In the genomic region with DNA sequence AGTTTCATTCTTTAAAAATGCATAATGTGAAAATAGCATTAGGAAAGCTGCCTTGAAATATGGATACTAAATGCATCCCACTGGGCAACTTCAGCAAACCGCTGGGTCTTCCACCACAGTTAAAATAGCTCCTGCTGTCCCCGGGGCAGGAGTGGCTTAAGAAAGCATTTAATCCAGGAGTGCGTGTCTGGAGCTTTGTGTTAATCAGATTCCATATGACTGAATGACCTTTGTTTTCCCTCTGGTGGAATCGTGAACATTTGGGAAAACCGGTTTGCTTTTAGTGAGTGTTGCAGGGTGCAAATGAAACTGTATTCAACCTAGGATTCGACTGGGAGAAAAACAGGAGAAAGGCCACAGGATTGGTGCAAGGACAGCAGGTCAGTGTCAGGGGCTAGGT, we compare ENCODE assay signal across 2 cellular contexts.
TF ChIP-seq lines count a peak whose summit lies in the region.

No MANE protein-coding gene starts in this region.

TF ChIP-seq in HEK293T, 16 proteins besides CTCF, POLR2A, EP300 and RAD21:
- no peak for TF ChIP-seq NFRKB (IDR thresholded peaks at IDR 0.05)
- TF ChIP-seq BHLHE40 (IDR thresholded peaks at IDR 0.05; ENCODE audit: borderline replicate concordance), result no peak
- no peak for TF ChIP-seq HDGF (IDR thresholded peaks at IDR 0.05; ENCODE audit: borderline replicate concordance)
- TF ChIP-seq SUZ12 (IDR thresholded peaks at IDR 0.05), result no peak
- no peak for TF ChIP-seq ZNF384 (IDR thresholded peaks at IDR 0.05)
- TF ChIP-seq FOXK2 (IDR thresholded peaks at IDR 0.05), result no peak
- TF ChIP-seq FOXM1 (IDR thresholded peaks at IDR 0.05; ENCODE audit: borderline replicate concordance), result no peak
- TF ChIP-seq ELF4 (IDR thresholded peaks at IDR 0.05), result no peak
- TF ChIP-seq, protein P1, sequence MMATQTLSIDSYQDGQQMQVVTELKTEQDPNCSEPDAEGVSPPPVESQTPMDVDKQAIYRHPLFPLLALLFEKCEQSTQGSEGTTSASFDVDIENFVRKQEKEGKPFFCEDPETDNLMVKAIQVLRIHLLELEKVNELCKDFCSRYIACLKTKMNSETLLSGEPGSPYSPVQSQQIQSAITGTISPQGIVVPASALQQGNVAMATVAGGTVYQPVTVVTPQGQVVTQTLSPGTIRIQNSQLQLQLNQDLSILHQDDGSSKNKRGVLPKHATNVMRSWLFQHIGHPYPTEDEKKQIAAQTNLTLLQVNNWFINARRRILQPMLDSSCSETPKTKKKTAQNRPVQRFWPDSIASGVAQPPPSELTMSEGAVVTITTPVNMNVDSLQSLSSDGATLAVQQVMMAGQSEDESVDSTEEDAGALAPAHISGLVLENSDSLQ (IDR thresholded peaks at IDR 0.05), result no peak
- TF ChIP-seq TARDBP (IDR thresholded peaks at IDR 0.05), result no peak
- TF ChIP-seq SP1 (IDR thresholded peaks at IDR 0.05), result no peak
- no peak for TF ChIP-seq CTBP1 (IDR thresholded peaks at IDR 0.05; ENCODE audit: borderline replicate concordance)
- TF ChIP-seq L3MBTL2 (conservative IDR thresholded peaks at IDR 0.05), result no peak
- no peak for TF ChIP-seq LEF1 (IDR thresholded peaks at IDR 0.05; ENCODE audit: borderline replicate concordance)

TF ChIP-seq in HepG2, 621 proteins besides CTCF, POLR2A, EP300 and RAD21:
- no peak for TF ChIP-seq ZNF510 (CRISPR knock-in tag; IDR thresholded peaks at IDR 0.05; ENCODE audit: low read depth)
- no peak for TF ChIP-seq ZIK1 (CRISPR knock-in tag; IDR thresholded peaks at IDR 0.05; ENCODE audit: borderline replicate concordance, low read depth)
- no peak for TF ChIP-seq ZNF883 (CRISPR knock-in tag; IDR thresholded peaks at IDR 0.05; ENCODE audit: not compliant biosample characterization)
- TF ChIP-seq, protein P2, sequence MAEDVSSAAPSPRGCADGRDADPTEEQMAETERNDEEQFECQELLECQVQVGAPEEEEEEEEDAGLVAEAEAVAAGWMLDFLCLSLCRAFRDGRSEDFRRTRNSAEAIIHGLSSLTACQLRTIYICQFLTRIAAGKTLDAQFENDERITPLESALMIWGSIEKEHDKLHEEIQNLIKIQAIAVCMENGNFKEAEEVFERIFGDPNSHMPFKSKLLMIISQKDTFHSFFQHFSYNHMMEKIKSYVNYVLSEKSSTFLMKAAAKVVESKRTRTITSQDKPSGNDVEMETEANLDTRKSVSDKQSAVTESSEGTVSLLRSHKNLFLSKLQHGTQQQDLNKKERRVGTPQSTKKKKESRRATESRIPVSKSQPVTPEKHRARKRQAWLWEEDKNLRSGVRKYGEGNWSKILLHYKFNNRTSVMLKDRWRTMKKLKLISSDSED (CRISPR knock-in tag; IDR thresholded peaks at IDR 0.05), result no peak
